Comparison of ENCODE assay signal across 8 cellular contexts in genomic region chr19:4581381-4582111, GRCh38. TPM values are rescaled to one million over a fixed set of nuclear protein-coding genes. Genes with fewer than 3 reads are reported as not detected.
A peak's percentile ranks its signal among the peaks of the same experiment; 100 is the strongest.
DNase-seq lines count a peak whose midpoint lies in the region; ATAC-seq and TF ChIP-seq lines count a peak whose summit lies in the region.

No MANE protein-coding gene starts in this region.

- H3K4me1 ChIP-seq in body of pancreas = peaks cover 16% of the 10 kb centered on the region

- in situ Hi-C loops in G401 (cut with HindIII; ENCODE audit: low sequenced_read_pairs) = no loop called here

- TF ChIP-seq POLR2A in body of pancreas (IDR thresholded peaks at IDR 0.05) = no peak

- intact Hi-C loops in body of pancreas (cut with DNase I) = no loop called here

- 3 to 24% methylated on average over 3 to 31 of the region's 84 CpGs for WGBS in body of pancreas, 2 donors

- H3K36me3 ChIP-seq in WERI-Rb-1 = peaks cover 21% of the 10 kb centered on the region
- H3K36me3 ChIP-seq in body of pancreas (replicated peaks in 1 of 2; ENCODE audit: insufficient read depth in 1 of 2, low read depth in 2 of 2) = no peaks in the 10 kb centered on the region

- H3K9me3 ChIP-seq in WERI-Rb-1 (ENCODE audit: severe bottlenecking) = no peaks in the 10 kb centered on the region
- H3K9me3 ChIP-seq in body of pancreas = no peaks in the 10 kb centered on the region

- no peaks in the 10 kb centered on the region for H3K27me3 ChIP-seq in WERI-Rb-1 (ENCODE audit: insufficient read depth, low read depth, severe bottlenecking)
- peaks cover 0 to 20% of the 10 kb centered on the region in 2 donors for H3K27me3 ChIP-seq in body of pancreas

- H3K27ac ChIP-seq in WERI-Rb-1 = peak overlapping the region; percentile 60
- H3K27ac ChIP-seq in body of pancreas = no peak overlapping the region

- ATAC-seq in GM19463 (IDR thresholded peaks at IDR 0.05; ENCODE audit: unreplicated experiment) (no peak), body of pancreas (no peak)

- TF ChIP-seq CTCF in WERI-Rb-1 (IDR thresholded peaks at IDR 0.05; ENCODE audit: low read depth, low read length) = no peak
- no peak for TF ChIP-seq CTCF in body of pancreas (IDR thresholded peaks at IDR 0.05)

- H3K4me3 ChIP-seq in WERI-Rb-1 (ENCODE audit: low read depth, low read length) (peak overlapping the region; percentile 50), body of pancreas (no peak overlapping the region)

- DNase-seq in 8988T = peak; percentile 72
- peak; percentile 66 for DNase-seq in G401 (ENCODE audit: low spot score)
- peak; percentile 66 for DNase-seq in WERI-Rb-1
- peak; percentile 80 for DNase-seq in iPS-NIHi7 (ENCODE audit: extremely low spot score)
- no peak for DNase-seq in NCI-H2107 treated with DMSO at 0.1 percent for 48 hours (lab: John Stamatoyannopoulos, UW; ENCODE audit: unreplicated experiment)
- DNase-seq in DMS153 treated with DMSO at 0.1 percent for 48 hours (lab: John Stamatoyannopoulos, UW; ENCODE audit: unreplicated experiment) = no peak
- no peak for DNase-seq in body of pancreas

RNA-seq across cellular contexts. Expression of gene SEMA6B, which starts 22.1 kb away (rescaled TPM):
- 147 and 162 TPM in 2 replicates for total RNA-seq in G401 (2014; rRNA removed; shearing (Covaris generic))
- 10 to 100 TPM in 1 of 2 donors, 1 to 10 TPM in 1; 6.0 to 11.5 TPM for total RNA-seq in body of pancreas

RNA-seq across cellular contexts. Expression of gene LRG1, which starts 41.7 kb away (rescaled TPM):
- 0.25 and 0.41 TPM in 2 replicates for total RNA-seq in G401 (2014; rRNA removed; shearing (Covaris generic))
- 10 to 100 TPM in 1 of 2 donors, 1 to 10 TPM in 1; 8.8 to 21.1 TPM for total RNA-seq in body of pancreas

RNA-seq across cellular contexts. Expression of gene PLIN5, which starts 46.5 kb away (rescaled TPM):
- 3.5 TPM in 1 of 2 replicates, not detected in the other for total RNA-seq in G401 (2014; rRNA removed; shearing (Covaris generic))
- total RNA-seq in body of pancreas = 100 to 1,000 TPM in 1 of 2 donors, 10 to 100 TPM in 1; 72.9 to 132 TPM

RNA-seq across cellular contexts. Expression of gene TNFAIP8L1, which starts 57.8 kb away (rescaled TPM):
- 5.7 and 6.6 TPM in 2 replicates for total RNA-seq in G401 (2014; rRNA removed; shearing (Covaris generic))
- total RNA-seq in body of pancreas = 1 to 10 TPM; 3.4 to 5.3 TPM

Comparison
In these comparisons a context has a peak if more than half of its experiments do, and no peak if none do; other contexts are left out.
1. DNase-seq: peak in 8988T (single experiment), G401 (single experiment), WERI-Rb-1 (single experiment) and iPS-NIHi7 (single experiment); none in NCI-H2107 treated with DMSO at 0.1 percent for 48 hours (single experiment), DMS153 treated with DMSO at 0.1 percent for 48 hours (single experiment) and body of pancreas (0 of 4).
2. RNA of gene SEMA6B, which starts 22.1 kb away (total RNA-seq): 147 to 162 TPM in G401; 6.0 to 11.5 TPM in body of pancreas; every median in the first group is over 10 times any median in the second.
3. RNA of gene PLIN5, which starts 46.5 kb away (total RNA-seq): 72.9 to 132 TPM in body of pancreas; 3.5 TPM in G401; every median in the first group is over 10 times any median in the second.